Comparison of ENCODE assay signal across 8 cellular contexts in genomic region chr7:135662373-135663114, GRCh38. TPM values are rescaled to one million over a fixed set of nuclear protein-coding genes. Genes with fewer than 3 reads are reported as not detected.
A peak's percentile ranks its signal among the peaks of the same experiment; 100 is the strongest.
DNase-seq lines count a peak whose midpoint lies in the region; ATAC-seq and TF ChIP-seq lines count a peak whose summit lies in the region.

STMP1 (plus strand) TSS chr7:135662514.

- peak within 1 kb of the TSS; percentile 99 for H3K27ac Mint-ChIP-seq in HFFc6
- H3K27ac Mint-ChIP-seq in activated naive CD4-positive, alpha-beta T cell treated with anti-CD3 and anti-CD28 coated beads, Interleukin-2, amount 10 ng/mL, durations not matched to agents 7 days and 5 days = peak within 1 kb of the TSS; percentile 84

- H3K9ac ChIP-seq in SK-N-MC (ENCODE audit: insufficient read length) = peak within 1 kb of the TSS; percentile 98

- H3K36me3 ChIP-seq in SK-N-MC (ENCODE audit: insufficient read depth, low read length) = peaks cover 19% of the 10 kb centered on the region
- peaks cover 0 to 6% of the 10 kb centered on the region in 2 donors for H3K36me3 ChIP-seq in gastroesophageal sphincter

- peaks cover 38% of the 10 kb centered on the region for H3K4me1 Mint-ChIP-seq in HFFc6 (ENCODE audit: low read depth)
- H3K4me1 Mint-ChIP-seq in activated naive CD4-positive, alpha-beta T cell treated with anti-CD3 and anti-CD28 coated beads, Interleukin-2, amount 10 ng/mL, durations not matched to agents 7 days and 5 days = peaks cover 34% of the 10 kb centered on the region

- CTCF ChIA-PET in activated naive CD4-positive, alpha-beta T cell treated with anti-CD3 and anti-CD28 coated beads, Interleukin-2, amount 10 ng/mL, durations not matched to agents 7 days and 5 days (lab: Charles Lee) = interaction anchor here (0.9 to 4.2 kb wide), 5 partner anchors 12 to 51 kb away, joined by 4 to 39 read pairs (median 8); no protein-coding TSS in a partner anchor

- ATAC-seq in gastroesophageal sphincter = peak; percentile 97

- peak within 1 kb of the TSS; percentile 98 for H3K4me3 Mint-ChIP-seq in HFFc6
- peak within 1 kb of the TSS; percentile 87 for H3K4me3 Mint-ChIP-seq in activated naive CD4-positive, alpha-beta T cell treated with anti-CD3 and anti-CD28 coated beads, Interleukin-2, amount 10 ng/mL, durations not matched to agents 7 days and 5 days

- peak; percentile 75 for TF ChIP-seq CTCF in GM10266 (IDR thresholded peaks at IDR 0.05; ENCODE audit: control insufficient read depth, insufficient read depth, low read depth, missing control alignments)
- TF ChIP-seq CTCF in HFFc6 (IDR thresholded peaks at IDR 0.05) = peak; percentile 86
- peak in 2 of 4 experiments; percentile 65 to 93 for TF ChIP-seq CTCF in gastroesophageal sphincter (IDR thresholded peaks at IDR 0.05)

- DNase-seq in GM10266 (ENCODE audit: extremely low spot score) (peak; percentile 93), HFFc6 (peak; percentile 91), NAMALWA (ENCODE audit: low spot score) (peak; percentile 96), SK-N-MC (ENCODE audit: low read depth, low spot score) (no peak), non-pigmented ciliary epithelial cell (ENCODE audit: low read depth) (peak; percentile 77), substantia nigra (lab: John Stamatoyannopoulos, UW) (peak; percentile 67 to 97 (median 90))
- DNase-seq in activated naive CD4-positive, alpha-beta T cell treated with anti-CD3 and anti-CD28 coated beads, Interleukin-2, amount 10 ng/mL, durations not matched to agents 7 days and 5 days = peak; percentile 96

- WGBS in gastroesophageal sphincter (ENCODE audit: low coverage in 1 of 2), 2 donors = 0 to 1% methylated on average over 5 to 14 of the region's 60 CpGs

- no peak for TF ChIP-seq EP300 in gastroesophageal sphincter (IDR thresholded peaks at IDR 0.05)

- peak; percentile 89 for TF ChIP-seq POLR2A in gastroesophageal sphincter (IDR thresholded peaks at IDR 0.05)

- H3K9me3 Mint-ChIP-seq in HFFc6 = peaks cover 4% of the 10 kb centered on the region; the same call in 1 of the 2 replicates
- H3K9me3 Mint-ChIP-seq in activated naive CD4-positive, alpha-beta T cell treated with anti-CD3 and anti-CD28 coated beads, Interleukin-2, amount 10 ng/mL, durations not matched to agents 7 days and 5 days = no peaks in the 10 kb centered on the region

- H3K27me3 Mint-ChIP-seq in HFFc6 (ENCODE audit: insufficient read depth) = peaks cover 3% of the 10 kb centered on the region
- no peaks in the 10 kb centered on the region for H3K27me3 Mint-ChIP-seq in activated naive CD4-positive, alpha-beta T cell treated with anti-CD3 and anti-CD28 coated beads, Interleukin-2, amount 10 ng/mL, durations not matched to agents 7 days and 5 days

- peaks cover 0 to 42% (median 7%) of the 10 kb centered on the region in 3 donors for H3K4me1 ChIP-seq in gastroesophageal sphincter

- no peaks in the 10 kb centered on the region for H3K9me3 ChIP-seq in SK-N-MC (ENCODE audit: low read depth, low read length)
- no peaks in the 10 kb centered on the region for H3K9me3 ChIP-seq in gastroesophageal sphincter

- no peaks in the 10 kb centered on the region for H3K27me3 ChIP-seq in gastroesophageal sphincter

- H3K4me3 ChIP-seq in SK-N-MC (peak within 1 kb of the TSS; percentile 100), gastroesophageal sphincter (peak within 1 kb of the TSS; percentile 83 to 84)

- peak within 1 kb of the TSS; percentile 81 for H3K27ac ChIP-seq in SK-N-MC
- H3K27ac ChIP-seq in gastroesophageal sphincter = peak within 1 kb of the TSS; percentile 75 to 92 (median 88)
- peak within 1 kb of the TSS; percentile 89 for H3K27ac ChIP-seq in substantia nigra (ENCODE audit: low read depth, low read length, poor library complexity, severe bottlenecking)

- H3K36me3 Mint-ChIP-seq in HFFc6 (ENCODE audit: low read depth) = peaks cover 30% of the 10 kb centered on the region
- H3K36me3 Mint-ChIP-seq in activated naive CD4-positive, alpha-beta T cell treated with anti-CD3 and anti-CD28 coated beads, Interleukin-2, amount 10 ng/mL, durations not matched to agents 7 days and 5 days = peaks cover 11% of the 10 kb centered on the region

RNA-seq across cellular contexts. Expression of gene STMP1, which starts in this region (rescaled TPM):
- total RNA-seq in HFFc6 (2021; fragmentation: NEBNext Ultra II Directional; extraction: Animal tissue kit (Norgen Biotek cat#: 25700)) = 10 to 100 TPM; 40.0 to 58.1 (median 51.7) TPM
- 10 to 100 TPM in 2 of 4 donors, 1 to 10 TPM in 2; 6.5 to 17.4 (median 11.9) TPM for total RNA-seq in gastroesophageal sphincter
